Comparison of ENCODE assay signal across 8 cellular contexts in genomic region chr9:121169094-121169601, GRCh38. TPM values are rescaled to one million over a fixed set of nuclear protein-coding genes. Genes with fewer than 3 reads are reported as not detected.
DNase-seq lines count a peak whose midpoint lies in the region; ATAC-seq, FAIRE-seq and TF ChIP-seq lines count a peak whose summit lies in the region.

No MANE protein-coding gene starts in this region.

- peak overlapping the region; percentile 80 for H3K27ac Mint-ChIP-seq in CD4-positive, alpha-beta T cell
- H3K27ac Mint-ChIP-seq in mesothelial cell of epicardium: no peak overlapping the region

- TF ChIP-seq POLR2A in K562 (conservative IDR thresholded peaks at IDR 0.05): no peak
- no peak for TF ChIP-seq POLR2A in GM12892 (IDR thresholded peaks at IDR 0.05; ENCODE audit: low read depth, low read length)

- peak in 3 of 10 experiments; percentile 1 to 24 (median 7) for DNase-seq in CD4-positive, alpha-beta T cell
- peak; percentile 100 for DNase-seq in Jurkat, Clone E6-1 (ENCODE audit: low read depth, low spot score)
- DNase-seq in K562 (ENCODE audit: extremely low read depth in 1 of 4, low spot score in 3 of 4): peak in 2 of 4 experiments; percentile 31 to 34
- no peak for DNase-seq in mesothelial cell of epicardium (ENCODE audit: low spot score in 2 of 2, unreplicated experiment in 2 of 2)
- DNase-seq in NK-92 treated with Interleukin-12 subunit alpha and Interleukin-12 subunit beta, amount 100 ng/mL, for 24 hours (lab: John Stamatoyannopoulos, UW): no peak
- no peak for DNase-seq in GM12892 (ENCODE audit: insufficient read length)

- no peaks in the 10 kb centered on the region for H3K9me1 ChIP-seq in K562 (ENCODE audit: control insufficient read depth, insufficient read depth, low read length)

- ATAC-seq in CD4-positive, alpha-beta T cell (ENCODE audit: poor library complexity): peak; percentile 95
- ATAC-seq in K562 (peak; percentile 87), HG03354 (IDR thresholded peaks at IDR 0.05; ENCODE audit: poor library complexity, severe bottlenecking, unreplicated experiment) (no peak), GM18907 (IDR thresholded peaks at IDR 0.05; ENCODE audit: unreplicated experiment) (no peak)

- in situ Hi-C loops in K562 (cut with MboI): loop anchor here (5.0 kb wide), 1 partner anchor 427 kb away; no protein-coding TSS in a partner anchor

- no peaks in the 10 kb centered on the region for H3K27me3 Mint-ChIP-seq in CD4-positive, alpha-beta T cell
- no peaks in the 10 kb centered on the region for H3K27me3 Mint-ChIP-seq in mesothelial cell of epicardium (ENCODE audit: low read depth)

- peaks cover 98% of the 10 kb centered on the region for H3K36me3 Mint-ChIP-seq in CD4-positive, alpha-beta T cell (ENCODE audit: low read depth)
- H3K36me3 Mint-ChIP-seq in mesothelial cell of epicardium: peaks cover 46% of the 10 kb centered on the region

- H3K4me1 Mint-ChIP-seq in CD4-positive, alpha-beta T cell (ENCODE audit: low read depth): peaks cover 27% of the 10 kb centered on the region
- H3K4me1 Mint-ChIP-seq in mesothelial cell of epicardium: no peaks in the 10 kb centered on the region

- 0 out of 4 replicates have a peak, but pooled peaks of 1 of the 2 experiments have one; percentile 15 for TF ChIP-seq RAD21 in K562 (CRISPR knock-in tag; conservative IDR thresholded peaks at IDR 0.05 in 1 of 2, IDR thresholded peaks at IDR 0.05 in 1 of 2)

- H3K4me2 ChIP-seq in K562 (ENCODE audit: insufficient read depth, low read length): no peak overlapping the region

- CTCF ChIA-PET in CD4-positive, alpha-beta T cell (lab: Charles Lee): interaction anchor here (0.6 to 2.4 kb wide), 13 partner anchors 13 to 78 kb away, joined by 3 to 11 read pairs (median 5); partner anchors contain the start of gene RAB14
- CTCF ChIA-PET in K562 (lab: Yijun Ruan, JAX; ENCODE audit: low intra/inter-chr PET ratio): no interaction called here

- H3K9ac ChIP-seq in K562 (ENCODE audit: insufficient read depth in 1 of 2, low read depth in 2 of 2, low read length in 2 of 2): no peak overlapping the region

- TF ChIP-seq EP300 in K562 (IDR thresholded peaks at IDR 0.05; ENCODE audit: low read length): no peak

- H3K4me3 Mint-ChIP-seq in CD4-positive, alpha-beta T cell: peak overlapping the region; percentile 2
- no peak overlapping the region for H3K4me3 Mint-ChIP-seq in mesothelial cell of epicardium

- H3K79me2 ChIP-seq in K562 (ENCODE audit: control insufficient read depth, insufficient read depth, low read length): no peaks in the 10 kb centered on the region

- peaks cover 81% of the 10 kb centered on the region for H3K36me3 ChIP-seq in K562 (ENCODE audit: control insufficient read depth, insufficient read depth, low read length)

- 59% methylated on average over 3 of the region's 3 CpGs for WGBS in K562 (ENCODE audit: insufficient coverage, low coverage, missing lambda C conversion rate)

- intact Hi-C loops in CD4-positive, alpha-beta T cell (cut with DNase I, micrococcal nuclease): loop anchor here in 1 of 2 experiments (2.0 kb wide), 2 partner anchors 46 to 62 kb away; no protein-coding TSS in a partner anchor
- intact Hi-C loops in K562 (cut with micrococcal nuclease): no loop called here

- no peaks in the 10 kb centered on the region for H3K9me3 Mint-ChIP-seq in CD4-positive, alpha-beta T cell
- H3K9me3 Mint-ChIP-seq in mesothelial cell of epicardium: no peaks in the 10 kb centered on the region

- H3K9me3 ChIP-seq in CD4-positive, alpha-beta T cell (ENCODE audit: control insufficient read depth, low read length): no peaks in the 10 kb centered on the region
- H3K9me3 ChIP-seq in K562 (replicated peaks; ENCODE audit: control insufficient read depth, insufficient read depth, low read depth, low read length): no peaks in the 10 kb centered on the region

- FAIRE-seq in K562 (lab: Jason Lieb, UNC): peak; percentile 64
- FAIRE-seq in GM12892 (lab: Jason Lieb, UNC): no peak

- POLR2A ChIA-PET in CD4-positive, alpha-beta T cell (lab: Charles Lee): interaction anchor here (0.6 to 1.7 kb wide), 14 partner anchors 12 to 62 kb away, joined by 3 to 10 read pairs (median 4); partner anchors contain the start of gene RAB14
- POLR2A ChIA-PET in K562 (lab: Yijun Ruan, JAX): interaction anchor here (0.7 to 1.8 kb wide), 6 partner anchors 8 to 208 kb away, joined by 3 to 6 read pairs (median 4); no protein-coding TSS in a partner anchor

- H3K4me3 ChIP-seq in Jurkat, Clone E6-1 (ENCODE audit: low read length): no peak overlapping the region
- no peak overlapping the region for H3K4me3 ChIP-seq in K562

- peak overlapping the region; percentile 3 for H3K27ac ChIP-seq in CD4-positive, alpha-beta T cell (ENCODE audit: low read depth, low read length)
- H3K27ac ChIP-seq in K562 (ENCODE audit: extremely low read depth, low read depth, low read length): no peak overlapping the region

- no peaks in the 10 kb centered on the region for H3K27me3 ChIP-seq in CD4-positive, alpha-beta T cell (ENCODE audit: control insufficient read depth, insufficient read depth, low read length)
- H3K27me3 ChIP-seq in K562 (ENCODE audit: control insufficient read depth in 2 of 2, insufficient read depth in 2 of 2, low read length in 2 of 2): no peaks in the 10 kb centered on the region

- no peak overlapping the region for H2AFZ ChIP-seq in K562 (ENCODE audit: low read depth, low read length)

- H4K20me1 ChIP-seq in K562 (replicated peaks; ENCODE audit: control insufficient read depth, insufficient read depth, low read length): no peaks in the 10 kb centered on the region

- peak; percentile 66 for TF ChIP-seq CTCF in CD4-positive, alpha-beta T cell (IDR thresholded peaks at IDR 0.05)
- peak; percentile 32 to 46 (median 42); a peak in 5 of 6 replicates for TF ChIP-seq CTCF in K562 (IDR thresholded peaks at IDR 0.05 in 2 of 3, conservative IDR thresholded peaks at IDR 0.05 in 1 of 3; ENCODE audit: insufficient read depth in 2 of 3, low read depth in 1 of 3, low read length in 3 of 3)
- TF ChIP-seq CTCF in mesothelial cell of epicardium (IDR thresholded peaks at IDR 0.05; ENCODE audit: unreplicated experiment): peak; percentile 47

- no TSS peak for BruUV-seq in K562 (replicated peaks; lab: Mats Ljungman, UMichigan)

- H3K4me1 ChIP-seq in K562 (replicated peaks in 1 of 2; ENCODE audit: control insufficient read depth in 2 of 2, insufficient read depth in 2 of 2, low read length in 2 of 2): no peaks in the 10 kb centered on the region

TF ChIP-seq in K562, 482 proteins besides CTCF, POLR2A, EP300 and RAD21:
- no peak for TF ChIP-seq NR3C1 (CRISPR knock-in tag; IDR thresholded peaks at IDR 0.05)
- TF ChIP-seq THRA (IDR thresholded peaks at IDR 0.05): no peak
- TF ChIP-seq HIVEP1 (CRISPR knock-in tag; IDR thresholded peaks at IDR 0.05): no peak

RNA-seq across cellular contexts. Expression of gene RAB14, which starts 32.5 kb away (rescaled TPM):
- 10 to 100 TPM; 57.4 to 58.2 TPM for total RNA-seq in CD4-positive, alpha-beta T cell
- polyA plus RNA-seq in Jurkat, Clone E6-1 (2012; ENCODE audit: insufficient read depth, insufficient read length): 53.5 TPM
- total RNA-seq in K562 (2011; cell fraction: chromatin; rRNA removed; ENCODE audit: low replicate concordance): 10.7 and 28.6 TPM in 2 replicates
- 6.7 and 7.6 TPM in 2 replicates for total RNA-seq in K562 (2011; cell fraction: nucleolus; rRNA removed)
- 20.8 and 42.9 TPM in 2 replicates for total RNA-seq in K562 (2011; cell fraction: nucleoplasm; rRNA removed)
- total RNA-seq in K562 (2014; rRNA removed) (10.3 and 11.8 TPM in 2 replicates), K562 (2014; rRNA removed; fragmentation: Illumina TruSeq; extraction: Trizol) (25.5 and 26.8 TPM in 2 replicates), K562 (2015; rRNA removed; fragmentation: Illumina TruSeq; extraction: Trizol) (23.6 and 25.4 TPM in 2 replicates), K562 (2021) (41.8 and 48.4 TPM in 2 replicates), mesothelial cell of epicardium (54.9 to 61.5 TPM (median 58.3 TPM) in 3 replicates)
- polyA plus RNA-seq in K562 (2011; rRNA removed) (17.6 and 19.8 TPM in 2 replicates), K562 (2014; fragmentation: Illumina TruSeq; extraction: Trizol) (32.4 and 35.8 TPM in 2 replicates), K562 (2014; fragmentation: Nextera tagmentation; extraction: Ambion mirVana) (10 to 100 TPM; 20.2 to 20.9 TPM), K562 (2014; rRNA removed) (15.9 and 16.7 TPM in 2 replicates)
- 4.0 and 10.5 TPM in 2 replicates for polyA plus RNA-seq in K562 (2011; cell fraction: cytosol; rRNA removed)
- 11.3 and 16.5 TPM in 2 replicates for polyA plus RNA-seq in K562 (2011; cell fraction: nucleus; rRNA removed)
- polyA plus RNA-seq in K562 (2012): 30.3 and 32.9 TPM in 2 replicates
- 14.8 and 18.2 TPM in 2 replicates for polyA minus RNA-seq in K562 (2011; rRNA and poly(A)+ RNA removed)
- 12.5 and 15.7 TPM in 2 replicates for polyA minus RNA-seq in K562 (2011; cell fraction: cytosol; rRNA and poly(A)+ RNA removed)
- 10.0 and 16.6 TPM in 2 replicates for polyA minus RNA-seq in K562 (2011; cell fraction: nucleus; rRNA and poly(A)+ RNA removed)
- 24.5 TPM for polyA plus RNA-seq in GM12892 (2012; ENCODE audit: missing spikeins)

Comparison
In these comparisons a context has a peak if more than half of its experiments do, and no peak if none do; other contexts are left out.
1. ATAC-seq: peak in CD4-positive, alpha-beta T cell (single experiment) and K562 (single experiment); none in HG03354 (single experiment) and GM18907 (single experiment).
2. Peak in every context shown above with its lines, with median percentiles within 50 percentile points of each other: CTCF ChIP-seq.